8 cellular contexts compared by ENCODE assay signal in genomic region chr10:110007701-110008517, GRCh38. TPM values are rescaled to one million over a fixed set of nuclear protein-coding genes. Genes with fewer than 3 reads are reported as not detected.
DNase-seq lines count a peak whose midpoint lies in the region; ATAC-seq and TF ChIP-seq lines count a peak whose summit lies in the region.

TSS of gene ADD3 (plus strand) at chr10:110007984. CDS start at chr10:110100654, 92,670 bp downstream.

- H3K27me3 ChIP-seq in HUES64 (ENCODE audit: insufficient read depth, low read length) = peaks cover 8% of the 10 kb centered on the region
- H3K27me3 ChIP-seq in muscle layer of duodenum (ENCODE audit: low read depth, low read length) = no peaks in the 10 kb centered on the region

- H3K4me1 ChIP-seq in HUES64 (ENCODE audit: insufficient read depth, low read length) (peaks cover 71% of the 10 kb centered on the region), muscle layer of duodenum (ENCODE audit: control insufficient read depth in 1 of 2, insufficient read depth in 2 of 2, low read length in 2 of 2) (peaks cover 4 to 31% of the 10 kb centered on the region in 2 donors)

- H3K36me3 ChIP-seq in HUES64 (ENCODE audit: insufficient read depth, low read length) (no peaks in the 10 kb centered on the region), muscle layer of duodenum (ENCODE audit: control insufficient read depth in 1 of 2, insufficient read depth in 2 of 2, low read length in 2 of 2) (peaks cover 0 to 5% of the 10 kb centered on the region in 2 donors)

- ATAC-seq in GM21447 (IDR thresholded peaks at IDR 0.05; ENCODE audit: unreplicated experiment) (peak; percentile 55), esophagus mucosa (peak; percentile 88)

- H3K9ac ChIP-seq in HUES64 (ENCODE audit: low read depth, low read length) = peak within 1 kb of the TSS; percentile 90

- peak within 1 kb of the TSS; percentile 89 for H3K4me3 ChIP-seq in HUES64 (ENCODE audit: low read length)
- peak within 1 kb of the TSS; percentile 76 to 94 for H3K4me3 ChIP-seq in muscle layer of duodenum (ENCODE audit: low read depth in 1 of 2, low read length in 2 of 2)

- peak within 1 kb of the TSS; percentile 95 for H3K27ac ChIP-seq in HUES64 (ENCODE audit: low read depth, low read length)
- peak within 1 kb of the TSS; percentile 56 for H3K27ac ChIP-seq in muscle layer of duodenum (ENCODE audit: low read length)

- peak; percentile 73 for DNase-seq in DMS 273 treated with DMSO at 0.1 percent for 48 hours (lab: John Stamatoyannopoulos, UW)
- DNase-seq in activated T-cell treated with anti-CD3 and anti-CD28 coated beads, Interleukin-2, amount 50 U/mL, for 48 hours = peak; percentile 92
- DNase-seq in stimulated activated CD8-positive, alpha-beta memory T cell treated with anti-CD3 and anti-CD28 coated beads, Interleukin-7, amount 100 ng/mL, for 4 hours (ENCODE audit: low read depth in 2 of 2) = peak; percentile 85 to 93

- H3K9me3 ChIP-seq in HUES64 (ENCODE audit: insufficient read depth, low read depth, low read length) (no peaks in the 10 kb centered on the region), muscle layer of duodenum (ENCODE audit: control insufficient read depth in 1 of 2, low read length in 2 of 2) (no peaks in the 10 kb centered on the region)

- under 1% methylated on average over 83 of the region's 83 CpGs for WGBS in HUES64

TF ChIP-seq in PFSK-1, 5 proteins besides CTCF, POLR2A, EP300 and RAD21:
- no peak; the same call in 1 of the 2 replicates for TF ChIP-seq POLR2AphosphoS5 (IDR thresholded peaks at IDR 0.05; ENCODE audit: low read depth, low read length)
- no peak for TF ChIP-seq FOXP2 (optimal IDR thresholded peaks at IDR 0.05; ENCODE audit: borderline replicate concordance, extremely low read depth, extremely low read length, insufficient read depth)
- TF ChIP-seq REST (IDR thresholded peaks at IDR 0.05; ENCODE audit: insufficient read depth in 1 of 2, low read depth in 2 of 2, low read length in 2 of 2) = no peak
- 0 out of 2 replicates have a peak, but pooled peaks have one; percentile 33 for TF ChIP-seq SIN3A (IDR thresholded peaks at IDR 0.05; ENCODE audit: borderline replicate concordance, insufficient read depth, low read length)
- peak; percentile 69; the same call in 1 of the 2 replicates for TF ChIP-seq TAF1 (IDR thresholded peaks at IDR 0.05; ENCODE audit: borderline replicate concordance, insufficient read depth, low read length)

RNA-seq across cellular contexts. Expression of gene ADD3, which starts in this region (rescaled TPM):
- 54.8 TPM for polyA plus RNA-seq in HUES64 (2013, experiment 1 of 2)
- polyA plus RNA-seq in HUES64 (2013, experiment 2 of 2) = 75.1 TPM
- 37.5 TPM for polyA plus RNA-seq in PFSK-1 (2012; ENCODE audit: insufficient read length, low read depth)
- 40.3 TPM for total RNA-seq in esophagus mucosa

Comparison
In these comparisons a context has a peak if more than half of its experiments do, and no peak if none do; other contexts are left out.
1. Peak in every context shown above with its lines: DNase-seq, ATAC-seq, H3K4me3 ChIP-seq and H3K27ac ChIP-seq.